1 cellular context compared by ENCODE assay signal in genomic region chr15:98382139-98382538, GRCh38.
TF ChIP-seq lines count a peak whose summit lies in the region.

No MANE protein-coding gene starts in this region.

TF ChIP-seq in GM23338, 12 proteins besides CTCF, POLR2A, EP300 and RAD21:
- TF ChIP-seq ZNF462 (CRISPR knock-in tag; IDR thresholded peaks at IDR 0.05) = no peak
- TF ChIP-seq NANOG (IDR thresholded peaks at IDR 0.05; ENCODE audit: borderline replicate concordance) = no peak
- no peak for TF ChIP-seq ETS1 (IDR thresholded peaks at IDR 0.05)
- no peak for TF ChIP-seq REST (IDR thresholded peaks at IDR 0.05; ENCODE audit: unreplicated experiment)
- no peak for TF ChIP-seq EZH2phosphoT487 (IDR thresholded peaks at IDR 0.05; ENCODE audit: unreplicated experiment)
- TF ChIP-seq EZH2 (IDR thresholded peaks at IDR 0.05; ENCODE audit: low read depth, unreplicated experiment) = no peak
- no peak for TF ChIP-seq CREB1 (CRISPR knock-in tag; IDR thresholded peaks at IDR 0.05; ENCODE audit: low read depth)
- TF ChIP-seq ZNF331 (CRISPR knock-in tag; IDR thresholded peaks at IDR 0.05; ENCODE audit: low read depth) = no peak
- no peak for TF ChIP-seq ZNF114 (CRISPR knock-in tag; IDR thresholded peaks at IDR 0.05)
- no peak for TF ChIP-seq POLR2AphosphoS5 (IDR thresholded peaks at IDR 0.05; ENCODE audit: low read depth)
- no peak for TF ChIP-seq JUNB (IDR thresholded peaks at IDR 0.05; ENCODE audit: unreplicated experiment)
- no peak for TF ChIP-seq STAT1 (IDR thresholded peaks at IDR 0.05; ENCODE audit: unreplicated experiment)
